9 cellular contexts compared by ENCODE assay signal in the genomic region with DNA sequence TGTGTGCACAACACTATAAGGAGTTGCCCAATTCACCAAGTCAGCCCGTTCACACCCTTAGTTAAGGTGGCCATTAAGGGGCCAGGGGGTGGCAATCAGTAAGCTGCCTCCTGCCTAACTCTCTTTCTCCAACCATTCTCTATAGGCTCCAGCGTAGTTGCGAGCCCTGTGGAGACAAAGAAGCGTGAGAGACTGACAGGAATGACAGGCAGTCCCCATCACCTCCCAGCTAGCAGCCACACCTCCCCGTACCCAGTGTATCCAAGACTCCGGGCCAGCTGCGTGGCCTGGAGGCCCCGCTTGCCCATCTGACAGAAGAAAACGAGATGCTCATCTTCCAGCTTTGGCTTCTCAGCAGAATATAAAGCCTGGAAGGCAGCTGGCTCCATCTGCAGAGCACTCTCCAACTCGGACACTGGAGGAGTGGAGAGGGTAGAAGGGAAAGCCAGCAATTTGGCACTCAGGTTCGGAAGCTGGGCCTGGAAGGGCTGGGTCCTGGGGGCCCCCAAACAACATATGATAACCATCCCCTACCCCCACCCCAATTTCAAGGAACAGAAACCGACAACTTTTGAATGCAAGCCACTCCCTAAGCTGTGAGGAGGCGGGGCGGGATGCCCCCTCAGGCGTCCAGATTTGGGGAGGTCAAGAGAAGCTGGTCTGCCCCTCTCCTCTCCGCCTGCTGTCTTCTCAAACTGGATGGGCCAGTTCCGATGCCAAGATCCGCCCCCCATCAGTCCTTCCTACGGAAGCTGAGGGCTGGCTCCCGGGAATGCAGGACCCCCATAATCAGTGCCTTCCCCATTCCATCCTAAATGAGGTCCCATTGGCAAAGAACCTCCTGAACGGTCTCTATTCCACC. TPM values are rescaled to one million over a fixed set of nuclear protein-coding genes. Genes with fewer than 3 reads are reported as not detected.
DNase-seq lines count a peak whose midpoint lies in the region; ATAC-seq and TF ChIP-seq lines count a peak whose summit lies in the region.
"Had no signal": no experiment of that assay in that cellular context is flagged by ENCODE, and none has a peak within 500 bp of the region (broad histone marks: within the 10 kb centered on the region; RNA-seq: fewer than 3 reads in every experiment).

No MANE protein-coding gene starts in this region.

- no peak for ATAC-seq in activated T-cell treated with anti-CD3 and anti-CD28 coated beads, Interleukin-2, amount 50 U/mL, for 72 hours (replicated peaks in 1 of 2)
- ATAC-seq in lung (ENCODE audit: insufficient read depth, low FRiP score) (peak; percentile 34), upper lobe of right lung (peak; percentile 22)
- ATAC-seq: K562 had no signal

- DNase-seq in activated T-cell treated with anti-CD3 and anti-CD28 coated beads, Interleukin-2, amount 50 U/mL, for 72 hours: no peak
- no peak for DNase-seq in activated T-cell treated with anti-CD3 and anti-CD28 coated beads, Interleukin-2, amount 50 U/mL, for 1 hour
- DNase-seq in brain microvascular endothelial cell (no peak), lung (ENCODE audit: low spot score) (peak; percentile 56), upper lobe of right lung (peak; percentile 69), DMS 273 treated with DMSO at 0.1 percent for 48 hours (lab: John Stamatoyannopoulos, UW) (no peak)
- DNase-seq in stimulated activated CD4-positive, alpha-beta T cell treated with anti-CD3 and anti-CD28 coated beads, Interleukin-4, amount 100 ng/mL, for 4 hours: no peak
- no peak for DNase-seq in stimulated activated CD4-positive, alpha-beta T cell treated with anti-CD3 and anti-CD28 coated beads, Interleukin-15, amount 100 ng/mL, for 24 hours

- no peaks in the 10 kb centered on the region for H3K9me3 Mint-ChIP-seq in activated T-cell treated with anti-CD3 and anti-CD28 coated beads, Interleukin-2, amount 50 U/mL, for 72 hours

- H3K27me3 Mint-ChIP-seq in activated T-cell treated with anti-CD3 and anti-CD28 coated beads, Interleukin-2, amount 50 U/mL, for 72 hours (ENCODE audit: low read depth): no peaks in the 10 kb centered on the region

- H3K9me3 ChIP-seq in lung (ENCODE audit: control insufficient read depth in 2 of 2, insufficient read depth in 1 of 2, low read length in 1 of 2) (peaks cover 0 to 10% of the 10 kb centered on the region in 2 donors), upper lobe of right lung (no peaks in the 10 kb centered on the region)

- TF ChIP-seq CTCF in brain microvascular endothelial cell (IDR thresholded peaks at IDR 0.05; ENCODE audit: low read depth, low read length, missing control alignments) (no peak), lung (IDR thresholded peaks at IDR 0.05; ENCODE audit: control extremely low read depth, extremely low read depth) (no peak), upper lobe of right lung (IDR thresholded peaks at IDR 0.05) (no peak)

- H3K27me3 ChIP-seq in brain microvascular endothelial cell (replicated peaks): no peaks in the 10 kb centered on the region
- H3K27me3 ChIP-seq in lung (ENCODE audit: control insufficient read depth, insufficient read depth): no peaks in the 10 kb centered on the region
- H3K27me3 ChIP-seq in upper lobe of right lung: no peaks in the 10 kb centered on the region

- in situ Hi-C loops in brain microvascular endothelial cell (cut with HindIII; ENCODE audit: low pct_ligation_motif_present, low sequenced_read_pairs): loop anchor here (25.0 kb wide), 1 partner anchor 99 kb away; a partner anchor contains a TSS

- H3K4me3 ChIP-seq in brain microvascular endothelial cell (ENCODE audit: low read depth, low read length) (peak overlapping the region; percentile 54), lung (peak overlapping the region; percentile 61), upper lobe of right lung (peak overlapping the region; percentile 63)
- H3K4me3 ChIP-seq: K562 had no signal

- 60 to 64% methylated on average over 21 of the region's 21 CpGs for WGBS in lung, 2 donors

- H3K4me1 ChIP-seq in lung (ENCODE audit: control insufficient read depth in 2 of 2, insufficient read depth in 2 of 2, low read length in 2 of 2): peaks cover 0 to 8% of the 10 kb centered on the region in 2 donors
- H3K4me1 ChIP-seq in upper lobe of right lung: peaks cover 7% of the 10 kb centered on the region

- H3K27ac Mint-ChIP-seq in activated T-cell treated with anti-CD3 and anti-CD28 coated beads, Interleukin-2, amount 50 U/mL, for 72 hours: no peak overlapping the region

- H3K36me3 Mint-ChIP-seq in activated T-cell treated with anti-CD3 and anti-CD28 coated beads, Interleukin-2, amount 50 U/mL, for 72 hours (ENCODE audit: insufficient read depth in 2 of 2): peaks cover 2 to 26% of the 10 kb centered on the region in 2 donors

- H3K4me1 Mint-ChIP-seq in activated T-cell treated with anti-CD3 and anti-CD28 coated beads, Interleukin-2, amount 50 U/mL, for 72 hours (ENCODE audit: low read depth): peaks cover 62% of the 10 kb centered on the region

- H3K36me3 ChIP-seq in brain microvascular endothelial cell (replicated peaks): peaks cover 31% of the 10 kb centered on the region
- H3K36me3 ChIP-seq in lung (ENCODE audit: control insufficient read depth in 2 of 2, insufficient read depth in 2 of 2, low read length in 2 of 2): peaks cover 29 to 40% of the 10 kb centered on the region in 2 donors
- H3K36me3 ChIP-seq in upper lobe of right lung: peaks cover 37% of the 10 kb centered on the region

- intact Hi-C loops in upper lobe of right lung (cut with DNase I): no loop called here

- H3K27ac ChIP-seq in brain microvascular endothelial cell (no peak overlapping the region), lung (ENCODE audit: low read depth in 1 of 2, low read length in 1 of 2) (peak overlapping the region in 1 of 2 donors; percentile 89), upper lobe of right lung (peak overlapping the region; percentile 77)

- H3K4me3 Mint-ChIP-seq in activated T-cell treated with anti-CD3 and anti-CD28 coated beads, Interleukin-2, amount 50 U/mL, for 72 hours: peak overlapping the region; percentile 89 to 97

RNA-seq across cellular contexts. Expression of a gene that starts 0.9 kb away (rescaled TPM):
- 10 to 100 TPM; 46.3 to 78.0 TPM for total RNA-seq in activated T-cell treated with anti-CD3 and anti-CD28 coated beads, Interleukin-2, amount 50 U/mL, for 72 hours
- total RNA-seq in lung (10 to 100 TPM; 43.2 to 67.9 TPM), upper lobe of right lung (50.6 TPM)
- polyA plus RNA-seq in lung: 100 to 1,000 TPM in 1 of 2 donors, 10 to 100 TPM in 1; 77.8 to 187 TPM

RNA-seq across cellular contexts. Expression of a gene that starts 7.9 kb away (rescaled TPM):
- 10 to 100 TPM; 52.3 to 57.5 TPM for total RNA-seq in activated T-cell treated with anti-CD3 and anti-CD28 coated beads, Interleukin-2, amount 50 U/mL, for 72 hours
- total RNA-seq in lung (10 to 100 TPM; 67.5 to 70.0 TPM), upper lobe of right lung (67.6 TPM)
- 10 to 100 TPM; 77.0 to 95.1 TPM for polyA plus RNA-seq in lung

RNA-seq across cellular contexts. Expression of a gene that starts 16.9 kb away (rescaled TPM):
- 10 to 100 TPM; 38.2 to 38.8 TPM for total RNA-seq in activated T-cell treated with anti-CD3 and anti-CD28 coated beads, Interleukin-2, amount 50 U/mL, for 72 hours
- 100 to 1,000 TPM; 174 to 201 TPM for total RNA-seq in lung
- polyA plus RNA-seq in lung: 100 to 1,000 TPM in 1 of 2 donors, 10 to 100 TPM in 1; 91.7 to 107 TPM
- 167 TPM for total RNA-seq in upper lobe of right lung

RNA-seq across cellular contexts. Expression of a gene that starts 31.8 kb away (rescaled TPM):
- total RNA-seq in activated T-cell treated with anti-CD3 and anti-CD28 coated beads, Interleukin-2, amount 50 U/mL, for 72 hours: 100 to 1,000 TPM; 192 to 198 TPM
- total RNA-seq in lung (10 to 100 TPM; 10.5 to 49.5 TPM), upper lobe of right lung (38.0 TPM)
- 10 to 100 TPM; 18.1 to 66.3 TPM for polyA plus RNA-seq in lung

RNA-seq across cellular contexts. Expression of a gene that starts 51.5 kb away (rescaled TPM):
- under 1 TPM in 1 of 2 donors, not detected in 1; 0.31 TPM for total RNA-seq in activated T-cell treated with anti-CD3 and anti-CD28 coated beads, Interleukin-2, amount 50 U/mL, for 72 hours
- total RNA-seq in lung (10 to 100 TPM; 11.7 to 12.5 TPM), upper lobe of right lung (5.4 TPM)
- polyA plus RNA-seq in lung: 1 to 10 TPM; 6.2 to 8.1 TPM
- total RNA-seq: K562 had no signal

Comparison
In these comparisons a context has a peak if more than half of its experiments do, and no peak if none do; other contexts are left out.
1. ATAC-seq: peak in lung (single experiment) and upper lobe of right lung (single experiment); none in activated T-cell treated with anti-CD3 and anti-CD28 coated beads, Interleukin-2, amount 50 U/mL, for 72 hours (0 of 2).
2. DNase-seq: peak in lung (single experiment) and upper lobe of right lung (single experiment); none in activated T-cell treated with anti-CD3 and anti-CD28 coated beads, Interleukin-2, amount 50 U/mL, for 72 hours (0 of 2), activated T-cell treated with anti-CD3 and anti-CD28 coated beads, Interleukin-2, amount 50 U/mL, for 1 hour (single experiment), brain microvascular endothelial cell (single experiment), stimulated activated CD4-positive, alpha-beta T cell treated with anti-CD3 and anti-CD28 coated beads, Interleukin-4, amount 100 ng/mL, for 4 hours (0 of 2), stimulated activated CD4-positive, alpha-beta T cell treated with anti-CD3 and anti-CD28 coated beads, Interleukin-15, amount 100 ng/mL, for 24 hours (single experiment) and DMS 273 treated with DMSO at 0.1 percent for 48 hours (single experiment).
3. Peak in every context shown above with its lines, with median percentiles within 50 percentile points of each other: H3K4me3 ChIP-seq.